Comparison of ENCODE assay signal across 22 cellular contexts in the genomic region with DNA sequence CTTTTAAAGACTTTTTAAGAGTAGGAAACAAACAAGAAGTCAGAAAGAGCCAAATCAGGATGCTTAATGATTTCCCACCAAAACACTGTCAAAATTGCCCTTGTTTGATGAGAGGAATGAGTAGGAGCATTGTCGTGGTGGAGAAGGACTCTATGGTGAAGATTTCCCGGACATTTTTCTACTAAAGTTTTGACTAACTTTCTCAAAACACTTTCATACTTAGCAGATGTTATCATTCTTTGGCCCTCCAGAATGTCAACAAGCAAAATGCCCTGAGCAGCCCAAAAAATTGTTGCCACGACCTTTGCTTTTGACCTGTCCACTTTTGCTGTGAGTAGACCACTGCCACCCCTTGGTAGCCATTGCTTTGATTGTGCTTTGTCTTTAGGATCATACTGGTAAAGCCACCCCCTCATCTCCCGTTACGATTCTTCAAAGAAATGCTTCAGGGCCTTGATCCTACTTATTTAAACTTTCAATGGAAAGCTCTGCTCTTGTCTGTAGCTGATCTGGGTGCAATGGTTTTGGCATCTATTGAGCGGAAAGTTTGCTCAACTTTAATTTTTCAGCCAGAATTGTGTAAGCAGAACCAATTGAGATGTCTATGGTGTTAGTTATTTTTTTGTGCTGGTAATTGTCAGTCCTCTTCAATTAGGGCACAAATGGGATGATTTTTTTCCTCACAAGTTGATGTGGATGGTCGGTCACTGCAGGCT.
"Had no signal": no experiment of that assay in that cellular context is flagged by ENCODE, and none has a peak within 500 bp of the region (broad histone marks: within the 10 kb centered on the region; RNA-seq: fewer than 3 reads in every experiment).

No MANE protein-coding gene starts in this region.

- H3K36me3 Mint-ChIP-seq: activated naive CD4-positive, alpha-beta T cell treated with anti-CD3 and anti-CD28 coated beads, Interleukin-2, amount 50 U/mL, for 72 hours had no signal

- H3K27ac Mint-ChIP-seq: activated CD8-positive, alpha-beta T cell treated with anti-CD3 and anti-CD28 coated beads, Interleukin-2, amount 10 ng/mL, durations not matched to agents 7 days and 5 days; activated naive CD4-positive, alpha-beta T cell treated with anti-CD3 and anti-CD28 coated beads, Interleukin-2, amount 50 U/mL, for 72 hours; effector memory CD8-positive, alpha-beta T cell; naive thymus-derived CD4-positive, alpha-beta T cell; neural progenitor cell had no signal

- DNase-seq: activated CD4-positive, alpha-beta T cell treated with anti-CD3 and anti-CD28 coated beads for 1 hour; activated CD4-positive, alpha-beta T cell treated with anti-CD3 and anti-CD28 coated beads, Interleukin-2, amount 50 U/mL, for 1 hour; activated CD8-positive, alpha-beta T cell treated with anti-CD3 and anti-CD28 coated beads, Interleukin-2, amount 10 ng/mL, durations not matched to agents 7 days and 5 days; activated T-cell treated with anti-CD3 and anti-CD28 coated beads, Interleukin-2, amount 50 U/mL, for 1 hour; adrenal gland; brain microvascular endothelial cell; central memory CD4-positive, alpha-beta T cell; dorsolateral prefrontal cortex; effector memory CD8-positive, alpha-beta T cell; gastrocnemius medialis; heart left ventricle; islet precursor cell; left cardiac atrium; naive thymus-derived CD4-positive, alpha-beta T cell; spleen; stimulated activated CD4-positive, alpha-beta T cell treated with anti-CD3 and anti-CD28 coated beads, Interleukin-4, amount 100 ng/mL, for 1 hour; stimulated activated naive CD4-positive, alpha-beta T cell; T-helper 9 cell; upper lobe of left lung had no signal

- H3K4me3 Mint-ChIP-seq: activated CD8-positive, alpha-beta T cell treated with anti-CD3 and anti-CD28 coated beads, Interleukin-2, amount 10 ng/mL, durations not matched to agents 7 days and 5 days; effector memory CD8-positive, alpha-beta T cell; naive thymus-derived CD4-positive, alpha-beta T cell; neural progenitor cell had no signal

- H3K4me1 ChIP-seq: neural progenitor cell had no signal

- H3K27me3 ChIP-seq: adrenal gland, ascending aorta, brain microvascular endothelial cell, dorsolateral prefrontal cortex, gastrocnemius medialis, heart left ventricle, neural progenitor cell, upper lobe of left lung had no signal

- H3K27ac ChIP-seq: adrenal gland, ascending aorta, brain microvascular endothelial cell, dorsolateral prefrontal cortex, gastrocnemius medialis, heart left ventricle, neural progenitor cell, spleen had no signal

- H3K4me3 ChIP-seq: adrenal gland, ascending aorta, dorsolateral prefrontal cortex, gastrocnemius medialis, heart left ventricle, neural progenitor cell, spleen, upper lobe of left lung had no signal

- H3K9me3 Mint-ChIP-seq: effector memory CD8-positive, alpha-beta T cell had no signal

- H3K9ac ChIP-seq: neural progenitor cell had no signal

- H3K36me3 ChIP-seq: adrenal gland, ascending aorta, brain microvascular endothelial cell, gastrocnemius medialis, heart left ventricle, neural progenitor cell, spleen, upper lobe of left lung had no signal

- H3K9me3 ChIP-seq: adrenal gland, ascending aorta, gastrocnemius medialis, heart left ventricle, spleen, upper lobe of left lung had no signal

- ATAC-seq: activated CD8-positive, alpha-beta T cell treated with anti-CD3 and anti-CD28 coated beads, Interleukin-2, amount 10 ng/mL, durations not matched to agents 7 days and 5 days; activated naive CD4-positive, alpha-beta T cell treated with anti-CD3 and anti-CD28 coated beads, Interleukin-2, amount 50 U/mL, for 72 hours; effector memory CD8-positive, alpha-beta T cell; gastrocnemius medialis; heart left ventricle; left cardiac atrium; naive thymus-derived CD4-positive, alpha-beta T cell had no signal
